Comparison of ENCODE assay signal across 34 cellular contexts in genomic region chr15:89792106-89792805, GRCh38. TPM values are rescaled to one million over a fixed set of nuclear protein-coding genes. Genes with fewer than 3 reads are reported as not detected.
"Had no signal": no experiment of that assay in that cellular context is flagged by ENCODE, and none has a peak within 500 bp of the region (broad histone marks: within the 10 kb centered on the region; RNA-seq: fewer than 3 reads in every experiment).

No MANE protein-coding gene starts in this region.

- H3K27me3 ChIP-seq: gastrocnemius medialis, right lobe of liver, vagina had no signal

- H3K36me3 ChIP-seq: gastrocnemius medialis, thoracic aorta had no signal

- H3K9me3 ChIP-seq: gastrocnemius medialis, right lobe of liver, vagina had no signal

- H3K9me3 Mint-ChIP-seq: natural killer cell treated with Interleukin-12 subunit alpha and Interleukin-12 subunit beta and Interleukin-15 and Interleukin-18, amount 100 ng/mL, for 72 hours had no signal

- H3K27me3 Mint-ChIP-seq: activated naive CD4-positive, alpha-beta T cell treated with anti-CD3 and anti-CD28 coated beads, Interleukin-2, amount 50 U/mL, for 24 hours; activated naive CD8-positive, alpha-beta T cell treated with anti-CD3 and anti-CD28 coated beads, Interleukin-2, amount 50 U/mL, for 24 hours had no signal

- H3K4me1 ChIP-seq: vagina had no signal

- H3K4me1 Mint-ChIP-seq: activated CD4-positive, alpha-beta T cell treated with anti-CD3 and anti-CD28 coated beads, Interleukin-2, amount 10 ng/mL, durations not matched to agents 24 days and 14 days; activated naive CD4-positive, alpha-beta T cell treated with anti-CD3 and anti-CD28 coated beads, Interleukin-2, amount 50 U/mL, for 24 hours; activated naive CD8-positive, alpha-beta T cell treated with anti-CD3 and anti-CD28 coated beads, Interleukin-2, amount 50 U/mL, for 24 hours; T-helper 17 cell had no signal

- H3K4me3 ChIP-seq: gastrocnemius medialis, lower lobe of right lung, right lobe of liver, thoracic aorta, vagina had no signal

- FAIRE-seq: colon had no signal

- H3K36me3 Mint-ChIP-seq: natural killer cell treated with Interleukin-12 subunit alpha and Interleukin-12 subunit beta and Interleukin-15 and Interleukin-18, amount 100 ng/mL, for 72 hours; type B pancreatic cell had no signal

- DNase-seq: activated CD4-positive, alpha-beta memory T cell treated with anti-CD3 and anti-CD28 coated beads for 36 hours; activated CD4-positive, alpha-beta T cell treated with anti-CD3 and anti-CD28 coated beads, Interleukin-2, amount 10 ng/mL, durations not matched to agents 24 days and 14 days; activated CD4-positive, CD25-positive, alpha-beta regulatory T cell treated with anti-CD3 and anti-CD28 coated beads, Interleukin-2, amount 50 U/mL, for 72 hours; activated CD8-positive, alpha-beta memory T cell treated with anti-CD3 and anti-CD28 coated beads, Interleukin-2, amount 50 U/mL, for 4 hours; activated gamma-delta T cell; activated naive CD8-positive, alpha-beta T cell treated with anti-CD3 and anti-CD28 coated beads, Interleukin-2, amount 50 U/mL, for 24 hours; activated T-cell treated with anti-CD3 and anti-CD28 coated beads, Interleukin-2, amount 50 U/mL, for 1 hour; amygdala; central memory CD4-positive, alpha-beta T cell; effector memory CD4-positive, alpha-beta T cell; erythroblast; gastrocnemius medialis; glutamatergic neuron; islet precursor cell; left cardiac atrium; lower lobe of right lung; mesendoderm; stimulated activated CD4-positive, alpha-beta T cell treated with anti-CD3 and anti-CD28 coated beads, Interleukin-12 subunit alpha, Interleukin-12 subunit beta, amount 100 ng/mL, for 4 hours; stimulated activated CD4-positive, alpha-beta T cell treated with anti-CD3 and anti-CD28 coated beads, Interleukin-4, amount 100 ng/mL, for 1 hour; T-helper 17 cell had no signal

- H3K4me3 Mint-ChIP-seq: activated CD4-positive, alpha-beta memory T cell treated with anti-CD3 and anti-CD28 coated beads for 36 hours; activated CD4-positive, alpha-beta T cell treated with anti-CD3 and anti-CD28 coated beads, Interleukin-2, amount 10 ng/mL, durations not matched to agents 24 days and 14 days; activated naive CD4-positive, alpha-beta T cell treated with anti-CD3 and anti-CD28 coated beads, Interleukin-2, amount 50 U/mL, for 24 hours; activated naive CD8-positive, alpha-beta T cell treated with anti-CD3 and anti-CD28 coated beads, Interleukin-2, amount 50 U/mL, for 24 hours; activated T-helper 1 cell treated with anti-CD3 and anti-CD28 coated beads, Interleukin-12 subunit alpha, Interleukin-12 subunit beta, Interleukin-2, Interleukin-4 antibody, amounts not matched to agents 30 ng/mL and 10 ng/mL and 1 ng/mL, durations not matched to agents 14 hours and 24 hours and 36 hours; natural killer cell treated with Interleukin-12 subunit alpha and Interleukin-12 subunit beta and Interleukin-15 and Interleukin-18, amount 100 ng/mL, for 72 hours; stimulated activated naive CD8-positive, alpha-beta T cell treated with anti-CD3 and anti-CD28 coated beads, Interleukin-15, Interleukin-2, amounts not matched to agents 100 ng/mL and 50 ng/mL, for 24 hours; T-helper 17 cell; type B pancreatic cell had no signal

- ATAC-seq: activated naive CD8-positive, alpha-beta T cell treated with anti-CD3 and anti-CD28 coated beads, Interleukin-2, amount 50 U/mL, for 24 hours; gastrocnemius medialis; left cardiac atrium; natural killer cell treated with Interleukin-12 subunit alpha and Interleukin-12 subunit beta and Interleukin-15 and Interleukin-18, amount 100 ng/mL, for 72 hours; T-helper 17 cell had no signal

- H3K27ac ChIP-seq: gastrocnemius medialis, lower lobe of right lung, right lobe of liver, thoracic aorta, vagina had no signal

- H3K27ac Mint-ChIP-seq: activated CD4-positive, alpha-beta memory T cell treated with anti-CD3 and anti-CD28 coated beads for 36 hours; activated CD4-positive, alpha-beta T cell treated with anti-CD3 and anti-CD28 coated beads, Interleukin-2, amount 10 ng/mL, durations not matched to agents 24 days and 14 days; activated naive CD4-positive, alpha-beta T cell treated with anti-CD3 and anti-CD28 coated beads, Interleukin-2, amount 50 U/mL, for 24 hours; activated naive CD8-positive, alpha-beta T cell treated with anti-CD3 and anti-CD28 coated beads, Interleukin-2, amount 50 U/mL, for 24 hours; activated T-helper 1 cell treated with anti-CD3 and anti-CD28 coated beads, Interleukin-12 subunit alpha, Interleukin-12 subunit beta, Interleukin-2, Interleukin-4 antibody, amounts not matched to agents 30 ng/mL and 10 ng/mL and 1 ng/mL, durations not matched to agents 14 hours and 24 hours and 36 hours; natural killer cell treated with Interleukin-12 subunit alpha and Interleukin-12 subunit beta and Interleukin-15 and Interleukin-18, amount 100 ng/mL, for 72 hours; stimulated activated naive CD8-positive, alpha-beta T cell treated with anti-CD3 and anti-CD28 coated beads, Interleukin-15, Interleukin-2, amounts not matched to agents 100 ng/mL and 50 ng/mL, for 24 hours; T-helper 17 cell; type B pancreatic cell had no signal

RNA-seq across cellular contexts. Expression of gene MESP2, which starts 16.1 kb away (rescaled TPM):
- total RNA-seq: activated CD4-positive, alpha-beta memory T cell treated with anti-CD3 and anti-CD28 coated beads for 36 hours; activated CD4-positive, alpha-beta T cell treated with anti-CD3 and anti-CD28 coated beads, Interleukin-2, amount 10 ng/mL, durations not matched to agents 24 days and 14 days; activated CD8-positive, alpha-beta memory T cell treated with anti-CD3 and anti-CD28 coated beads for 36 hours; dermis microvascular lymphatic vessel endothelial cell; gastrocnemius medialis; lower lobe of right lung; mononuclear cell; natural killer cell treated with Interleukin-12 subunit alpha and Interleukin-12 subunit beta and Interleukin-15 and Interleukin-18, amount 100 ng/mL, for 72 hours; osteocyte; skeletal muscle tissue; T-helper 17 cell; vagina had no signal

RNA-seq across cellular contexts. Expression of gene ANPEP, which starts 22.4 kb away (rescaled TPM):
- total RNA-seq: activated CD8-positive, alpha-beta memory T cell treated with anti-CD3 and anti-CD28 coated beads for 36 hours had no signal

RNA-seq across cellular contexts. Expression of gene MESP1, which starts 41.2 kb away (rescaled TPM):
- total RNA-seq: mononuclear cell, T-helper 17 cell had no signal
